ENCODE assay signal across 8 cellular contexts in the genomic region with DNA sequence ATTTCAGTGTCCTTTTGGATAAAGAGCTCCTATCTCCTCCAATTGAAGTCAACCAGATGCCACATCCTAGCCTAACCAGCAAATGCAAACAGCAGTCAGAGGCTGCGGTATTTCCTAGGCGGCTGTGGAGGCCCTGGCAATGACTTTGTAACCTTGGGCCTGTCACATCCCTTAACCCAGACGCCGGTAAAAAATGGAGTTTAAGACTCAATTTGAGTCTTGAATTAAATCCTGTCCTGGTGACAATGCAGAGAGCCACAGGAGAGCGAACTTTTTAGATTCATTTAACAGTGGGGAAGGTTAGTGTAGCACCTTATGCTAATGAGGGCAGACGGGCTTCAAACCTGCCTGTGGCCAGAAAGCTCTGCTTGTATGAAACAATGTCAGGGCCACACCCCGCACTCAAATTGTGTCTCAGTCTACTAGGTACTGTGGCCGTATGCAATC. TPM values are rescaled to one million over a fixed set of nuclear protein-coding genes. Genes with fewer than 3 reads are reported as not detected.
A peak's percentile ranks its signal among the peaks of the same experiment; 100 is the strongest.
DNase-seq lines count a peak whose midpoint lies in the region; ATAC-seq and TF ChIP-seq lines count a peak whose summit lies in the region.

No MANE protein-coding gene starts in this region.

- no peaks in the 10 kb centered on the region for H3K27me3 Mint-ChIP-seq in CD8-positive, alpha-beta memory T cell
- no peaks in the 10 kb centered on the region for H3K27me3 Mint-ChIP-seq in activated naive CD8-positive, alpha-beta T cell treated with anti-CD3 and anti-CD28 coated beads, Interleukin-2, amount 50 U/mL, for 24 hours
- H3K27me3 Mint-ChIP-seq in mesothelial cell of epicardium (ENCODE audit: low read depth) = peaks cover 8% of the 10 kb centered on the region

- H3K9me3 ChIP-seq in CD8-positive, alpha-beta memory T cell (ENCODE audit: low read length) = no peaks in the 10 kb centered on the region
- no peaks in the 10 kb centered on the region for H3K9me3 ChIP-seq in KOPT-K1 (ENCODE audit: insufficient read depth, low read length, poor library complexity, severe bottlenecking)

- H3K36me3 Mint-ChIP-seq in CD8-positive, alpha-beta memory T cell = peaks cover 5 to 10% (median 8%) of the 10 kb centered on the region in 3 donors
- H3K36me3 Mint-ChIP-seq in activated naive CD8-positive, alpha-beta T cell treated with anti-CD3 and anti-CD28 coated beads, Interleukin-2, amount 50 U/mL, for 24 hours (ENCODE audit: low read depth) = peaks cover 3% of the 10 kb centered on the region
- H3K36me3 Mint-ChIP-seq in mesothelial cell of epicardium = no peaks in the 10 kb centered on the region

- intact Hi-C loops in Right ventricle myocardium superior (cut with DNase I) = no loop called here

- H3K4me3 ChIP-seq in CD8-positive, alpha-beta memory T cell (ENCODE audit: low read length) = peak overlapping the region; percentile 33

- TF ChIP-seq CTCF in mesothelial cell of epicardium (IDR thresholded peaks at IDR 0.05; ENCODE audit: unreplicated experiment) = no peak

- H3K27ac Mint-ChIP-seq in CD8-positive, alpha-beta memory T cell = peak overlapping the region; percentile 79 to 97 (median 93)
- peak overlapping the region; percentile 59 for H3K27ac Mint-ChIP-seq in activated naive CD8-positive, alpha-beta T cell treated with anti-CD3 and anti-CD28 coated beads, Interleukin-2, amount 50 U/mL, for 24 hours
- H3K27ac Mint-ChIP-seq in mesothelial cell of epicardium = no peak overlapping the region

- H3K4me1 ChIP-seq in CD8-positive, alpha-beta memory T cell (ENCODE audit: insufficient read depth, low read length) = peaks cover 56% of the 10 kb centered on the region

- H3K27ac ChIP-seq in CD8-positive, alpha-beta memory T cell (ENCODE audit: low read depth, low read length) = peak overlapping the region; percentile 34
- peak overlapping the region; percentile 84 for H3K27ac ChIP-seq in KOPT-K1 (ENCODE audit: low read depth, low read length, poor library complexity, severe bottlenecking)

- no peak for ATAC-seq in activated naive CD8-positive, alpha-beta T cell treated with anti-CD3 and anti-CD28 coated beads, Interleukin-2, amount 50 U/mL, for 24 hours
- ATAC-seq in GM18858 (IDR thresholded peaks at IDR 0.05; ENCODE audit: unreplicated experiment) (no peak), Right ventricle myocardium superior (ENCODE audit: poor library complexity) (no peak), GM18907 (IDR thresholded peaks at IDR 0.05; ENCODE audit: unreplicated experiment) (no peak)

- CTCF ChIA-PET in CD8-positive, alpha-beta memory T cell (lab: Charles Lee) = interaction anchor here (0.8 to 4.4 kb wide), 5 partner anchors 13 to 96 kb away, joined by 3 to 28 read pairs (median 7); a partner anchor contains a TSS

- POLR2A ChIA-PET in CD8-positive, alpha-beta memory T cell (lab: Charles Lee) = interaction anchor here (0.6 to 1.4 kb wide), 7 partner anchors 10 to 1366 kb away, joined by 3 to 5 read pairs (median 3); a partner anchor contains a TSS

- peak overlapping the region; percentile 83 to 92 (median 91) for H3K4me3 Mint-ChIP-seq in CD8-positive, alpha-beta memory T cell
- H3K4me3 Mint-ChIP-seq in activated naive CD8-positive, alpha-beta T cell treated with anti-CD3 and anti-CD28 coated beads, Interleukin-2, amount 50 U/mL, for 24 hours = peak overlapping the region; percentile 81
- H3K4me3 Mint-ChIP-seq in mesothelial cell of epicardium = peak overlapping the region; percentile 75

- H3K27me3 ChIP-seq in CD8-positive, alpha-beta memory T cell (ENCODE audit: insufficient read depth, low read length, poor library complexity, severe bottlenecking) = no peaks in the 10 kb centered on the region

- DNase-seq in CD8-positive, alpha-beta memory T cell = peak in 4 of 5 donors; percentile 6 to 58 (median 51)
- DNase-seq in activated naive CD8-positive, alpha-beta T cell treated with anti-CD3 and anti-CD28 coated beads, Interleukin-2, amount 50 U/mL, for 24 hours = peak; percentile 17
- DNase-seq in mesothelial cell of epicardium (ENCODE audit: low spot score in 2 of 2, unreplicated experiment in 2 of 2) (no peak), middle frontal gyrus (ENCODE audit: extremely low spot score, low spot score) (no peak), Right ventricle myocardium superior (no peak)

- peaks cover 77 to 91% (median 91%) of the 10 kb centered on the region in 3 donors for H3K4me1 Mint-ChIP-seq in CD8-positive, alpha-beta memory T cell
- peaks cover 56% of the 10 kb centered on the region for H3K4me1 Mint-ChIP-seq in activated naive CD8-positive, alpha-beta T cell treated with anti-CD3 and anti-CD28 coated beads, Interleukin-2, amount 50 U/mL, for 24 hours
- H3K4me1 Mint-ChIP-seq in mesothelial cell of epicardium = peaks cover 21% of the 10 kb centered on the region

- no peaks in the 10 kb centered on the region for H3K36me3 ChIP-seq in CD8-positive, alpha-beta memory T cell (ENCODE audit: insufficient read depth, low read length)
- H3K36me3 ChIP-seq in KOPT-K1 (ENCODE audit: insufficient read depth, low read length) = no peaks in the 10 kb centered on the region

- no peaks in the 10 kb centered on the region for H3K9me3 Mint-ChIP-seq in CD8-positive, alpha-beta memory T cell
- H3K9me3 Mint-ChIP-seq in activated naive CD8-positive, alpha-beta T cell treated with anti-CD3 and anti-CD28 coated beads, Interleukin-2, amount 50 U/mL, for 24 hours = no peaks in the 10 kb centered on the region
- no peaks in the 10 kb centered on the region for H3K9me3 Mint-ChIP-seq in mesothelial cell of epicardium

RNA-seq across cellular contexts. Expression of a gene that starts 1.3 kb away (rescaled TPM):
- total RNA-seq in CD8-positive, alpha-beta memory T cell = 10 to 100 TPM; 52.9 to 62.8 TPM
- 181 TPM for polyA plus RNA-seq in CD8-positive, alpha-beta memory T cell
- 14.0 to 15.6 TPM (median 15.0 TPM) in 3 replicates for total RNA-seq in mesothelial cell of epicardium
- total RNA-seq in Right ventricle myocardium superior = 0.97 TPM

Comparison
In these comparisons a context has a peak if more than half of its experiments do, and no peak if none do; other contexts are left out.
1. DNase-seq: peak in CD8-positive, alpha-beta memory T cell (4 of 5) and activated naive CD8-positive, alpha-beta T cell treated with anti-CD3 and anti-CD28 coated beads, Interleukin-2, amount 50 U/mL, for 24 hours (single experiment); none in mesothelial cell of epicardium (0 of 2), middle frontal gyrus (single experiment) and Right ventricle myocardium superior (single experiment).
2. Peak in every context shown above with its lines, with median percentiles within 50 percentile points of each other: H3K4me3 Mint-ChIP-seq.